29 cellular contexts compared by ENCODE assay signal in genomic region chr7:19872094-19872493, GRCh38.
DNase-seq lines count a peak whose midpoint lies in the region; ATAC-seq, FAIRE-seq and TF ChIP-seq lines count a peak whose summit lies in the region.
"Had no signal": no experiment of that assay in that cellular context is flagged by ENCODE, and none has a peak within 500 bp of the region (broad histone marks: within the 10 kb centered on the region; RNA-seq: fewer than 3 reads in every experiment).

No MANE protein-coding gene starts in this region.

- DNase-seq in A549 (ENCODE audit: low read depth in 1 of 2, low spot score in 1 of 2) (no peak), HCEC 1CT (peak; percentile 35), K562 (ENCODE audit: extremely low read depth in 1 of 4, low spot score in 3 of 4) (no peak), RCC 7860 (ENCODE audit: low spot score) (no peak), NCI-H526 treated with DMSO at 0.1 percent for 48 hours (lab: John Stamatoyannopoulos, UW) (no peak), type B pancreatic cell (ENCODE audit: extremely low spot score, unreplicated experiment) (no peak)
- no peak for DNase-seq in activated effector memory CD4-positive, alpha-beta T cell treated with Interleukin-2 at 50 U/mL for 16 hours
- DNase-seq: 8988T; ACHN; BE2C; C1 segment of cervical spinal cord; CD4-positive, CD25-positive, alpha-beta regulatory T cell; CD8-positive, alpha-beta memory T cell; COR-L47; DMS 273 treated with DMSO at 0.1 percent for 48 hours; DMS153; DMS53; DMS79; DND-41; EL; GDM1 had no signal

- no peak overlapping the region for H3K9ac ChIP-seq in K562 (ENCODE audit: insufficient read depth in 1 of 2, low read depth in 2 of 2, low read length in 2 of 2)
- H3K9ac ChIP-seq: BLaER1 had no signal

- H4K20me1 ChIP-seq in K562 (replicated peaks; ENCODE audit: control insufficient read depth, insufficient read depth, low read length), result no peaks in the 10 kb centered on the region
- H4K20me1 ChIP-seq: BLaER1 had no signal

- no peaks in the 10 kb centered on the region for H3K27me3 Mint-ChIP-seq in type B pancreatic cell
- H3K27me3 Mint-ChIP-seq: CD4-positive, alpha-beta memory T cell; CD4-positive, CD25-positive, alpha-beta regulatory T cell; CD8-positive, alpha-beta memory T cell had no signal

- TF ChIP-seq POLR2A in A549 (IDR thresholded peaks at IDR 0.05; ENCODE audit: low read length), result no peak
- TF ChIP-seq POLR2A in K562 (conservative IDR thresholded peaks at IDR 0.05), result no peak

- H3K27me3 ChIP-seq in ACC112 (ENCODE audit: insufficient read depth, low read length) (no peaks in the 10 kb centered on the region), K562 (ENCODE audit: control insufficient read depth in 2 of 2, insufficient read depth in 2 of 2, low read length in 2 of 2) (no peaks in the 10 kb centered on the region)
- H3K27me3 ChIP-seq: BE2C, BLaER1 had no signal

- FAIRE-seq in A549 (lab: Jason Lieb, UNC) (no peak), K562 (lab: Jason Lieb, UNC) (no peak), RCC 7860 (lab: Jason Lieb, UNC) (no peak)
- FAIRE-seq: A204.1, GM12878, GM12892, GM18507 had no signal

- no peak overlapping the region for H3K27ac Mint-ChIP-seq in type B pancreatic cell
- H3K27ac Mint-ChIP-seq: CD14-positive monocyte; CD4-positive, alpha-beta memory T cell; CD4-positive, CD25-positive, alpha-beta regulatory T cell; CD8-positive, alpha-beta memory T cell had no signal

- 76% methylated on average over 1 of the region's 1 CpG for WGBS in A549 (ENCODE audit: missing lambda C conversion rate)
- WGBS in K562 (ENCODE audit: insufficient coverage, low coverage, missing lambda C conversion rate), result 0% methylated on average over 1 of the region's 1 CpG

- H3K9me1 ChIP-seq in K562 (ENCODE audit: control insufficient read depth, insufficient read depth, low read length), result no peaks in the 10 kb centered on the region

- intact Hi-C loops in K562 (cut with micrococcal nuclease), result no loop called here

- H3K4me3 ChIP-seq in A549 (no peak overlapping the region), ACC112 (ENCODE audit: low read depth, low read length) (no peak overlapping the region), K562 (no peak overlapping the region)
- H3K4me3 ChIP-seq: BLaER1, GM12878 had no signal

- in situ Hi-C loops in K562 (cut with MboI), result no loop called here

- ATAC-seq in A549 (no peak), K562 (no peak)
- ATAC-seq: GM12878 had no signal

- H2AFZ ChIP-seq in ACC112 (ENCODE audit: low read length, unreplicated experiment), result peak overlapping the region; percentile 21
- H2AFZ ChIP-seq in K562 (ENCODE audit: low read depth, low read length), result no peak overlapping the region

- no peaks in the 10 kb centered on the region for H3K36me3 Mint-ChIP-seq in type B pancreatic cell
- H3K36me3 Mint-ChIP-seq: CD14-positive monocyte; CD4-positive, alpha-beta memory T cell; CD4-positive, CD25-positive, alpha-beta regulatory T cell; CD8-positive, alpha-beta memory T cell had no signal

- TF ChIP-seq EP300 in A549 (IDR thresholded peaks at IDR 0.05), result no peak
- no peak for TF ChIP-seq EP300 in K562 (IDR thresholded peaks at IDR 0.05; ENCODE audit: low read length)

- H3K4me1 ChIP-seq in A549 (no peaks in the 10 kb centered on the region), ACC112 (ENCODE audit: control insufficient read depth, insufficient read depth, low read length, unreplicated experiment) (no peaks in the 10 kb centered on the region), K562 (replicated peaks in 1 of 2; ENCODE audit: control insufficient read depth in 2 of 2, insufficient read depth in 2 of 2, low read length in 2 of 2) (no peaks in the 10 kb centered on the region)
- H3K4me1 ChIP-seq: BE2C, BLaER1 had no signal

- no peak overlapping the region for H3K4me3 Mint-ChIP-seq in type B pancreatic cell
- H3K4me3 Mint-ChIP-seq: CD14-positive monocyte; CD4-positive, alpha-beta memory T cell; CD4-positive, CD25-positive, alpha-beta regulatory T cell; CD8-positive, alpha-beta memory T cell had no signal

- H3K9me3 ChIP-seq in A549 (no peaks in the 10 kb centered on the region), K562 (replicated peaks; ENCODE audit: control insufficient read depth, insufficient read depth, low read depth, low read length) (no peaks in the 10 kb centered on the region; the same call in 1 of the 2 replicates)
- H3K9me3 ChIP-seq: BE2C, BLaER1 had no signal

- H3K27ac ChIP-seq in A549, result no peak overlapping the region
- H3K27ac ChIP-seq in ACC112 (ENCODE audit: low read depth, low read length), result no peak overlapping the region
- H3K27ac ChIP-seq in K562 (ENCODE audit: extremely low read depth, low read depth, low read length), result no peak overlapping the region
- H3K27ac ChIP-seq: BLaER1 had no signal

- H3K36me3 ChIP-seq in ACC112 (ENCODE audit: insufficient read depth, low read length) (no peaks in the 10 kb centered on the region), K562 (ENCODE audit: control insufficient read depth, insufficient read depth, low read length) (no peaks in the 10 kb centered on the region)
- H3K36me3 ChIP-seq: BE2C, BLaER1 had no signal

- CTCF ChIA-PET in A549 (lab: Yijun Ruan, JAX) (no interaction called here), K562 (lab: Yijun Ruan, JAX; ENCODE audit: low intra/inter-chr PET ratio) (no interaction called here)

- no peaks in the 10 kb centered on the region for H3K9me3 Mint-ChIP-seq in type B pancreatic cell

- H3K4me2 ChIP-seq in A549, result no peak overlapping the region
- no peak overlapping the region for H3K4me2 ChIP-seq in K562 (ENCODE audit: insufficient read depth, low read length)
- H3K4me2 ChIP-seq: BLaER1 had no signal

- no peak for TF ChIP-seq RAD21 in A549 (conservative IDR thresholded peaks at IDR 0.05 in 1 of 2, IDR thresholded peaks at IDR 0.05 in 1 of 2)
- no peak for TF ChIP-seq RAD21 in K562 (CRISPR knock-in tag; conservative IDR thresholded peaks at IDR 0.05 in 1 of 2, IDR thresholded peaks at IDR 0.05 in 1 of 2)

- POLR2A ChIA-PET in A549 (lab: Yijun Ruan, JAX) (no interaction called here), K562 (lab: Yijun Ruan, JAX) (no interaction called here)

- H3K79me2 ChIP-seq in ACC112 (ENCODE audit: control insufficient read depth, insufficient read depth, low read length, unreplicated experiment) (no peaks in the 10 kb centered on the region), K562 (ENCODE audit: control insufficient read depth, insufficient read depth, low read length) (no peaks in the 10 kb centered on the region)

- no peak for TF ChIP-seq CTCF in A549 (IDR thresholded peaks at IDR 0.05)
- TF ChIP-seq CTCF in K562 (IDR thresholded peaks at IDR 0.05 in 2 of 3, conservative IDR thresholded peaks at IDR 0.05 in 1 of 3; ENCODE audit: insufficient read depth in 2 of 3, low read depth in 1 of 3, low read length in 3 of 3), result no peak
- no peak for TF ChIP-seq CTCF in type B pancreatic cell (conservative IDR thresholded peaks at IDR 0.05)

- no TSS peak for BruUV-seq in K562 (replicated peaks; lab: Mats Ljungman, UMichigan)

- no peaks in the 10 kb centered on the region for H3K4me1 Mint-ChIP-seq in type B pancreatic cell (ENCODE audit: unreplicated experiment)
- H3K4me1 Mint-ChIP-seq: CD14-positive monocyte; CD4-positive, alpha-beta memory T cell; CD4-positive, CD25-positive, alpha-beta regulatory T cell; CD8-positive, alpha-beta memory T cell had no signal

TF ChIP-seq in A549, 52 proteins besides CTCF, POLR2A, EP300 and RAD21:
- TF ChIP-seq MAFK (IDR thresholded peaks at IDR 0.05; ENCODE audit: partially characterized antibody) (peak; percentile 72), MAZ (IDR thresholded peaks at IDR 0.05; ENCODE audit: borderline replicate concordance, low read depth, low read length) (no peak)

TF ChIP-seq in K562, 482 proteins besides CTCF, POLR2A, EP300 and RAD21 (continues in another document):
- TF ChIP-seq ZNF445 (CRISPR knock-in tag; IDR thresholded peaks at IDR 0.05; ENCODE audit: low read depth) (no peak), MYNN (IDR thresholded peaks at IDR 0.05) (no peak), MYNN (CRISPR knock-in tag; IDR thresholded peaks at IDR 0.05) (no peak), GTF2F1 (IDR thresholded peaks at IDR 0.05; ENCODE audit: low read depth, low read length) (no peak), ZNF699 (CRISPR knock-in tag; IDR thresholded peaks at IDR 0.05; ENCODE audit: insufficient replicate concordance) (no peak), SRF (CRISPR knock-in tag; IDR thresholded peaks at IDR 0.05) (no peak), EGR1 (conservative IDR thresholded peaks at IDR 0.05) (no peak), MNT (conservative IDR thresholded peaks at IDR 0.05) (no peak), ZNF316 (IDR thresholded peaks at IDR 0.05) (peak; percentile 63), XRCC5 (IDR thresholded peaks at IDR 0.05; ENCODE audit: low read depth, low read length) (no peak), DPF2 (IDR thresholded peaks at IDR 0.05) (no peak)
- TF ChIP-seq, protein P1, sequence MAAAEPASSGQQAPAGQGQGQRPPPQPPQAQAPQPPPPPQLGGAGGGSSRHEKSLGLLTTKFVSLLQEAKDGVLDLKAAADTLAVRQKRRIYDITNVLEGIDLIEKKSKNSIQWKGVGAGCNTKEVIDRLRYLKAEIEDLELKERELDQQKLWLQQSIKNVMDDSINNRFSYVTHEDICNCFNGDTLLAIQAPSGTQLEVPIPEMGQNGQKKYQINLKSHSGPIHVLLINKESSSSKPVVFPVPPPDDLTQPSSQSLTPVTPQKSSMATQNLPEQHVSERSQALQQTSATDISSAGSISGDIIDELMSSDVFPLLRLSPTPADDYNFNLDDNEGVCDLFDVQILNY (CRISPR knock-in tag; IDR thresholded peaks at IDR 0.05), result no peak
- TF ChIP-seq, protein P2, sequence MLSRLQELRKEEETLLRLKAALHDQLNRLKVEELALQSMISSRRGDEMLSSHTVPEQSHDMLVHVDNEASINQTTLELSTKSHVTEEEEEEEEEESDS (CRISPR knock-in tag; IDR thresholded peaks at IDR 0.05), result no peak

Comparison
In these comparisons a context has a peak if more than half of its experiments do, and no peak if none do; other contexts are left out.
1. Of the 35 proteins assayed by ChIP-seq in both K562 and A549: peak only in K562: none; only in A549: MAFK; in both: none; in neither: 34.